Comparison of ENCODE assay signal across 8 cellular contexts in genomic region chr12:21502164-21502496, GRCh38. TPM values are rescaled to one million over a fixed set of nuclear protein-coding genes. Genes with fewer than 3 reads are reported as not detected.
DNase-seq lines count a peak whose midpoint lies in the region; TF ChIP-seq lines count a peak whose summit lies in the region.

No MANE protein-coding gene starts in this region.

- DNase-seq in ELR (ENCODE audit: low read depth) = peak; percentile 54
- DNase-seq in HCEC 1CT = peak; percentile 17
- peak; percentile 60 for DNase-seq in RKO (ENCODE audit: low spot score)
- DNase-seq in cerebellum (ENCODE audit: low spot score) = peak; percentile 19
- DNase-seq in medulla oblongata (ENCODE audit: extremely low spot score) = peak; percentile 16
- peak; percentile 40 for DNase-seq in testis
- no peak for DNase-seq in NCI-H1436 treated with DMSO at 0.1 percent for 48 hours (lab: John Stamatoyannopoulos, UW)
- no peak for DNase-seq in SKM-1 (lab: John Stamatoyannopoulos, UW; ENCODE audit: unreplicated experiment)

- peak overlapping the region; percentile 83 to 90 for H3K27ac ChIP-seq in testis

- TF ChIP-seq POLR2A in testis (IDR thresholded peaks at IDR 0.05) = no peak

- no peak for TF ChIP-seq CTCF in testis (IDR thresholded peaks at IDR 0.05)

- no peaks in the 10 kb centered on the region for H3K36me3 ChIP-seq in testis (ENCODE audit: low read depth, missing control alignments)

- peaks cover 13% of the 10 kb centered on the region for H3K4me1 ChIP-seq in testis

- H3K4me3 ChIP-seq in testis = peak overlapping the region; percentile 76 to 97

- 0 to 2% methylated on average over 14 of the region's 14 CpGs for WGBS in testis, 2 donors

- intact Hi-C loops in testis (cut with DNase I; ENCODE audit: low total_unique reads) = no loop called here

- no peaks in the 10 kb centered on the region for H3K9me3 ChIP-seq in testis

- no peaks in the 10 kb centered on the region for H3K27me3 ChIP-seq in testis

RNA-seq across cellular contexts. Expression of gene GOLT1B, which starts 0.5 kb away (rescaled TPM):
- 29.5 TPM for total RNA-seq in cerebellum
- total RNA-seq in testis = 10 to 100 TPM; 13.7 to 13.9 TPM
- 24.6 TPM for polyA plus RNA-seq in testis (ENCODE audit: insufficient read depth, low read depth, low replicate concordance)

RNA-seq across cellular contexts. Expression of gene RECQL, which starts 0.7 kb away (rescaled TPM):
- total RNA-seq in cerebellum (23.9 TPM), testis (10 to 100 TPM; 15.2 to 21.6 TPM)
- 9.8 TPM for polyA plus RNA-seq in testis (ENCODE audit: insufficient read depth, low read depth, low replicate concordance)

RNA-seq across cellular contexts. Expression of gene SPX, which starts 24.0 kb away (rescaled TPM):
- total RNA-seq in cerebellum (1.5 TPM), testis (1 to 10 TPM in 1 of 2 donors, under 1 TPM in 1; 0.93 to 2.1 TPM)
- polyA plus RNA-seq in testis (ENCODE audit: insufficient read depth, low read depth, low replicate concordance) = 1.5 TPM

Comparison
In these comparisons a context has a peak if more than half of its experiments do, and no peak if none do; other contexts are left out.
1. DNase-seq: peak in ELR (single experiment), HCEC 1CT (single experiment), RKO (single experiment), cerebellum (single experiment), medulla oblongata (single experiment) and testis (single experiment); none in NCI-H1436 treated with DMSO at 0.1 percent for 48 hours (single experiment) and SKM-1 (single experiment).